9 cellular contexts compared by ENCODE assay signal in the genomic region with DNA sequence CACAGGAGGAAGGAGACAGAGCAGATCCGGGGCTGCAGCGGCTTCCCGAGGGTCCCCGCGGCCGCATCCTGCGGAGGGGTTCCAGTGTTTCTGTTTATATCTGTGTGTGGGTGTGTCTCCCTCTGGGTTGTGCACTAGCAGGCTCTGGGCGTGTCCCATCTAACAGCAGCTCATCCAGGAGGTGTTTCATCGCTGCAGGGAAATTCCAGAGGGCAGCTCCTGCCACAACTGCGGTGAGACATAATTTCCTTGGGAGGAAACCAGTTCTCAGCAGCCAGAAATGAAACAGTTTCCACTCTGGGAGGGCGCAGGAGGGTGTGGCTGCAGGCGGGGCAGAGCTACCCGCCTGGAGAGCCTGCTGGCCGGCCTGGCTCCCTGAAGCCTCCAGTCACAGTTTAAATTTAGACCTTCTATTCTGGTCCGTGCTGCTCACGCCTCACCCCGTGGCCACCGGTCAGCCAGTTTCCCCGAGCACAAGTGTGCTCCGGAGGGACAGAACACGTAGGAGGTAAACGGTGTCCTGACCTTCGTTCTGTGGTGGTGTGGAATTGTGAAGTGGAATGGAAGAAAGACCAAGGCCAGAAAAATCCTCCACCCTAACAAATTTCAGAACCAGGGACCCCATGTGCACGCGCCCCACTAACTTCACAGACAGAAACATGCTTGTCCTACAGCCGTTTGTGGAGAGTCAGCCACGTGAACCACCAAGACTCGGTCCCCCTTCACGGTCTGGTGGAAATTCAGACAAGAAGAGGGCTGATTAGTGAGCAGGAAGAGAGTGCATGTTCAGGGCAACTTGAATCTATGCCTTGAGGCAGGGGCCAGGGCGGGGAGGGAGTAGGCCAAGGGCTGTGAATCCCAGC. TPM values are rescaled to one million over a fixed set of nuclear protein-coding genes. Genes with fewer than 3 reads are reported as not detected.
DNase-seq lines count a peak whose midpoint lies in the region; ATAC-seq, FAIRE-seq and TF ChIP-seq lines count a peak whose summit lies in the region.
"Had no signal": no experiment of that assay in that cellular context is flagged by ENCODE, and none has a peak within 500 bp of the region (broad histone marks: within the 10 kb centered on the region; RNA-seq: fewer than 3 reads in every experiment).

No MANE protein-coding gene starts in this region.

- H3K27me3 ChIP-seq in endodermal cell (ENCODE audit: control insufficient read depth, insufficient read depth, low read length, poor library complexity, severe bottlenecking): no peaks in the 10 kb centered on the region

- peaks cover 6% of the 10 kb centered on the region for H3K4me1 Mint-ChIP-seq in endodermal cell
- H3K4me1 Mint-ChIP-seq in naive thymus-derived CD8-positive, alpha-beta T cell: peaks cover 7 to 16% (median 13%) of the 10 kb centered on the region in 4 donors
- peaks cover 32% of the 10 kb centered on the region for H3K4me1 Mint-ChIP-seq in stimulated activated naive CD8-positive, alpha-beta T cell treated with anti-CD3 and anti-CD28 coated beads, Interleukin-15, amount 100 ng/mL, for 72 hours

- H3K27ac Mint-ChIP-seq in endodermal cell: no peak overlapping the region
- peak overlapping the region in 8 of 10 donors; percentile 3 to 89 (median 60) for H3K27ac Mint-ChIP-seq in naive thymus-derived CD8-positive, alpha-beta T cell
- H3K27ac Mint-ChIP-seq in stimulated activated naive CD8-positive, alpha-beta T cell treated with anti-CD3 and anti-CD28 coated beads, Interleukin-15, amount 100 ng/mL, for 72 hours: peak overlapping the region; percentile 91 to 92

- POLR2A ChIA-PET in naive thymus-derived CD8-positive, alpha-beta T cell (lab: Charles Lee): interaction anchor here (0.7 to 1.2 kb wide), 4 partner anchors 13 to 66 kb away, joined by 3 to 8 read pairs (median 4); a partner anchor contains a TSS

- TF ChIP-seq CTCF in endodermal cell (conservative IDR thresholded peaks at IDR 0.05) (no peak), D721Med (IDR thresholded peaks at IDR 0.05; ENCODE audit: insufficient read depth, missing control alignments) (no peak)

- H3K9me3 Mint-ChIP-seq in endodermal cell: no peaks in the 10 kb centered on the region
- no peaks in the 10 kb centered on the region for H3K9me3 Mint-ChIP-seq in naive thymus-derived CD8-positive, alpha-beta T cell
- no peaks in the 10 kb centered on the region for H3K9me3 Mint-ChIP-seq in stimulated activated naive CD8-positive, alpha-beta T cell treated with anti-CD3 and anti-CD28 coated beads, Interleukin-15, amount 100 ng/mL, for 72 hours

- H3K4me3 ChIP-seq in endodermal cell (ENCODE audit: low read length): no peak overlapping the region

- no peak overlapping the region for H3K9ac ChIP-seq in endodermal cell (ENCODE audit: extremely low read depth, low read length, poor library complexity, severe bottlenecking)

- H3K4me1 ChIP-seq in endodermal cell (ENCODE audit: control insufficient read depth, insufficient read depth, low read length): no peaks in the 10 kb centered on the region

- ATAC-seq in naive thymus-derived CD8-positive, alpha-beta T cell: peak; percentile 73 to 83
- ATAC-seq in stimulated activated naive CD8-positive, alpha-beta T cell treated with anti-CD3 and anti-CD28 coated beads, Interleukin-15, amount 100 ng/mL, for 72 hours: peak; percentile 89

- H3K27me3 Mint-ChIP-seq in endodermal cell (ENCODE audit: insufficient read depth): no peaks in the 10 kb centered on the region
- no peaks in the 10 kb centered on the region for H3K27me3 Mint-ChIP-seq in naive thymus-derived CD8-positive, alpha-beta T cell
- no peaks in the 10 kb centered on the region for H3K27me3 Mint-ChIP-seq in stimulated activated naive CD8-positive, alpha-beta T cell treated with anti-CD3 and anti-CD28 coated beads, Interleukin-15, amount 100 ng/mL, for 72 hours

- WGBS in endodermal cell (ENCODE audit: insufficient coverage in 1 of 2, insufficient read length in 1 of 2), 2 experiments: 82 to 85% methylated on average over 16 to 29 of the region's 30 CpGs

- peak overlapping the region; percentile 32 for H3K27ac ChIP-seq in endodermal cell (ENCODE audit: low read depth, low read length)

- H3K36me3 ChIP-seq in endodermal cell (ENCODE audit: control insufficient read depth, insufficient read depth, low read length): no peaks in the 10 kb centered on the region

- FAIRE-seq in D721Med (lab: Jason Lieb, UNC): no peak
- FAIRE-seq: TTC549 had no signal

- no peaks in the 10 kb centered on the region for H3K36me3 Mint-ChIP-seq in endodermal cell (ENCODE audit: low read depth)
- H3K36me3 Mint-ChIP-seq in naive thymus-derived CD8-positive, alpha-beta T cell: no peaks in the 10 kb centered on the region

- DNase-seq in COLO829 (ENCODE audit: low spot score) (peak; percentile 88), GOT3 (lab: John Stamatoyannopoulos, UW) (peak; percentile 81), NCI-H510A treated with DMSO at 0.1 percent for 48 hours (lab: John Stamatoyannopoulos, UW) (peak; percentile 63), endodermal cell (no peak), D721Med (ENCODE audit: insufficient read length, low spot score) (no peak)
- DNase-seq in activated CD8-positive, alpha-beta memory T cell treated with anti-CD3 and anti-CD28 coated beads for 24 hours: peak; percentile 72
- DNase-seq in naive thymus-derived CD8-positive, alpha-beta T cell: peak in 4 of 10 donors; percentile 23 to 49 (median 32)
- peak; percentile 35 to 72 for DNase-seq in stimulated activated naive CD8-positive, alpha-beta T cell treated with anti-CD3 and anti-CD28 coated beads, Interleukin-15, amount 100 ng/mL, for 72 hours

- H3K9me3 ChIP-seq in endodermal cell (ENCODE audit: control insufficient read depth, low read length): no peaks in the 10 kb centered on the region

- no peak overlapping the region for H3K4me3 Mint-ChIP-seq in endodermal cell
- H3K4me3 Mint-ChIP-seq in naive thymus-derived CD8-positive, alpha-beta T cell: peak overlapping the region; percentile 60 to 81 (median 74)
- peak overlapping the region; percentile 77 to 84 for H3K4me3 Mint-ChIP-seq in stimulated activated naive CD8-positive, alpha-beta T cell treated with anti-CD3 and anti-CD28 coated beads, Interleukin-15, amount 100 ng/mL, for 72 hours

RNA-seq across cellular contexts. Expression of a gene that starts 50.2 kb away (rescaled TPM):
- not detected for total RNA-seq in endodermal cell
- not detected for polyA plus RNA-seq in endodermal cell (2013, experiment 1 of 2)
- polyA plus RNA-seq in endodermal cell (2013, experiment 2 of 2): not detected
- not detected for total RNA-seq in naive thymus-derived CD8-positive, alpha-beta T cell
- not detected for polyA plus RNA-seq in naive thymus-derived CD8-positive, alpha-beta T cell

Comparison
In these comparisons a context has a peak if more than half of its experiments do, and no peak if none do; other contexts are left out.
1. DNase-seq: peak in COLO829 (single experiment), GOT3 (single experiment), NCI-H510A treated with DMSO at 0.1 percent for 48 hours (single experiment), activated CD8-positive, alpha-beta memory T cell treated with anti-CD3 and anti-CD28 coated beads for 24 hours (single experiment) and stimulated activated naive CD8-positive, alpha-beta T cell treated with anti-CD3 and anti-CD28 coated beads, Interleukin-15, amount 100 ng/mL, for 72 hours (2 of 2); none in endodermal cell (single experiment) and D721Med (single experiment).